Comparison of ENCODE assay signal across 21 cellular contexts in the genomic region with DNA sequence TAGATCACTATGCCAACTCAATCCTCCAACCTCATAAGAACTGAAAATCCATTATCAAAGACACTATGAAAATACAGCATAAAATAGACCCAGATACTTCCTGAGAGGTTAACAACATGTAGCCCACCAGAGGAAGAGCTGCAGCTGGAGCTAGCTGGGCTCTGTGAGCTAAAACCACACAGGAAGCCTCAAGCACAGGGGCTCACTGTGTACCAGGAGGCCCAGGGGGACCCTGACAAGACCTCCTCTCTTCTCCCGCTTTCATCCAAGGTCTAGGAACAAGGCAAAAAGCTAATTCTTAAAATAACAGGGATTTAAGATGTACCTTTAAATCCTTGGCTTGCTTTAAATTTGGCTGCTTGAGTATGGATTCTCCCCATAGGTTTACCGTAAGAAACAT. TPM values are rescaled to one million over a fixed set of nuclear protein-coding genes. Genes with fewer than 3 reads are reported as not detected.
A peak's percentile ranks its signal among the peaks of the same experiment; 100 is the strongest.
DNase-seq lines count a peak whose midpoint lies in the region; ATAC-seq and TF ChIP-seq lines count a peak whose summit lies in the region.
"Had no signal": no experiment of that assay in that cellular context is flagged by ENCODE, and none has a peak within 500 bp of the region (broad histone marks: within the 10 kb centered on the region; RNA-seq: fewer than 3 reads in every experiment).

No MANE protein-coding gene starts in this region.

- POLR2A ChIA-PET in activated naive CD8-positive, alpha-beta T cell treated with anti-CD3 and anti-CD28 coated beads, Interleukin-2, amount 10 ng/mL, durations not matched to agents 7 days and 5 days (lab: Charles Lee), result interaction anchor here (0.6 to 3.5 kb wide), 17 partner anchors 152 to 808 kb away, joined by 3 to 57 read pairs (median 5); a partner anchor contains a TSS

- H3K36me3 ChIP-seq in DOHH2 (ENCODE audit: control insufficient read depth, low read length), result peaks cover 19% of the 10 kb centered on the region
- no peaks in the 10 kb centered on the region for H3K36me3 ChIP-seq in smooth muscle cell (ENCODE audit: low read depth)

- H3K36me3 Mint-ChIP-seq in activated naive CD8-positive, alpha-beta T cell treated with anti-CD3 and anti-CD28 coated beads, Interleukin-2, amount 10 ng/mL, durations not matched to agents 7 days and 5 days, result peaks cover 46% of the 10 kb centered on the region

- H3K9me2 ChIP-seq in DOHH2 (replicated peaks; ENCODE audit: control insufficient read depth, low read length), result no peaks in the 10 kb centered on the region

- TF ChIP-seq CTCF in DOHH2 (IDR thresholded peaks at IDR 0.05; ENCODE audit: low read depth, low read length, poor library complexity, severe bottlenecking) (no peak), NB4 (IDR thresholded peaks at IDR 0.05; ENCODE audit: low read depth, low read length) (no peak), smooth muscle cell (IDR thresholded peaks at IDR 0.05; ENCODE audit: borderline replicate concordance, insufficient read depth, poor library complexity, severe bottlenecking) (no peak), omental fat pad (IDR thresholded peaks at IDR 0.05) (no peak)

- H3K27me3 ChIP-seq in DOHH2 (ENCODE audit: control insufficient read depth, low read length), result no peaks in the 10 kb centered on the region
- H3K27me3 ChIP-seq in smooth muscle cell (ENCODE audit: low read depth), result no peaks in the 10 kb centered on the region

- no peak overlapping the region for H3K9ac ChIP-seq in smooth muscle cell (ENCODE audit: low read depth)
- H3K9ac ChIP-seq: KMS-11 had no signal

- peak overlapping the region; percentile 37 for H3K4me3 ChIP-seq in DOHH2 (ENCODE audit: low read length)
- H3K4me3 ChIP-seq in NB4 (ENCODE audit: low read depth, low read length), result no peak overlapping the region
- no peak overlapping the region for H3K4me3 ChIP-seq in smooth muscle cell
- H3K4me3 ChIP-seq: dorsolateral prefrontal cortex had no signal

- H3K9me3 ChIP-seq in DOHH2 (ENCODE audit: control insufficient read depth, insufficient read depth, low read length) (peaks cover 24% of the 10 kb centered on the region), smooth muscle cell (replicated peaks; ENCODE audit: low read depth) (no peaks in the 10 kb centered on the region)
- H3K9me3 ChIP-seq: Caco-2 had no signal

- no peaks in the 10 kb centered on the region for H3K79me2 ChIP-seq in DOHH2 (ENCODE audit: control insufficient read depth, low read length)
- H3K79me2 ChIP-seq in smooth muscle cell (ENCODE audit: low read depth), result no peaks in the 10 kb centered on the region

- DNase-seq in NB4 (ENCODE audit: low read depth) (peak; percentile 55), smooth muscle cell (lab: John Stamatoyannopoulos, UW; ENCODE audit: unreplicated experiment) (no peak), SW480 (ENCODE audit: low spot score) (no peak), omental fat pad (ENCODE audit: low spot score) (no peak), AG20443 (ENCODE audit: low spot score) (no peak)
- DNase-seq in activated naive CD8-positive, alpha-beta T cell treated with anti-CD3 and anti-CD28 coated beads, Interleukin-2, amount 10 ng/mL, durations not matched to agents 7 days and 5 days, result peak; percentile 59
- DNase-seq: activated CD4-positive, alpha-beta T cell treated with anti-CD3 and anti-CD28 coated beads for 48 hours; Caco-2; dorsolateral prefrontal cortex; HFFc6; NCI-H2171; nucleus accumbens; RPMI8226; stimulated activated CD4-positive, alpha-beta T cell treated with anti-CD3 and anti-CD28 coated beads, Interleukin-2, amount 100 ng/mL, for 24 hours; substantia nigra had no signal

- H2AFZ ChIP-seq in smooth muscle cell (ENCODE audit: low read depth), result peak overlapping the region; percentile 66

- H3K27me3 Mint-ChIP-seq in activated naive CD8-positive, alpha-beta T cell treated with anti-CD3 and anti-CD28 coated beads, Interleukin-2, amount 10 ng/mL, durations not matched to agents 7 days and 5 days, result no peaks in the 10 kb centered on the region

- TF ChIP-seq POLR2A in NB4 (IDR thresholded peaks at IDR 0.05; ENCODE audit: extremely low read depth, insufficient read length), result no peak

- H3K9me3 Mint-ChIP-seq in activated naive CD8-positive, alpha-beta T cell treated with anti-CD3 and anti-CD28 coated beads, Interleukin-2, amount 10 ng/mL, durations not matched to agents 7 days and 5 days, result no peaks in the 10 kb centered on the region
- H3K9me3 Mint-ChIP-seq: HFFc6 had no signal

- ATAC-seq in activated naive CD8-positive, alpha-beta T cell treated with anti-CD3 and anti-CD28 coated beads, Interleukin-2, amount 10 ng/mL, durations not matched to agents 7 days and 5 days (ENCODE audit: low read depth), result peak; percentile 49
- ATAC-seq in omental fat pad (ENCODE audit: low FRiP score) (no peak), HG03108 (IDR thresholded peaks at IDR 0.05; ENCODE audit: unreplicated experiment) (no peak)
- ATAC-seq: esophagus mucosa, left lobe of liver, sciatic nerve had no signal

- peaks cover 47% of the 10 kb centered on the region for H3K4me1 Mint-ChIP-seq in activated naive CD8-positive, alpha-beta T cell treated with anti-CD3 and anti-CD28 coated beads, Interleukin-2, amount 10 ng/mL, durations not matched to agents 7 days and 5 days

- H3K27ac ChIP-seq in DOHH2 (ENCODE audit: low read depth, low read length) (peak overlapping the region; percentile 75), smooth muscle cell (ENCODE audit: low read depth) (no peak overlapping the region)
- H3K27ac ChIP-seq: dorsolateral prefrontal cortex, KMS-11 had no signal

- H3K4me3 Mint-ChIP-seq in activated naive CD8-positive, alpha-beta T cell treated with anti-CD3 and anti-CD28 coated beads, Interleukin-2, amount 10 ng/mL, durations not matched to agents 7 days and 5 days, result peak overlapping the region; percentile 85
- H3K4me3 Mint-ChIP-seq: HFFc6 had no signal

- 91% methylated on average over 2 of the region's 2 CpGs for WGBS in smooth muscle cell (ENCODE audit: low lambda C conversion rate)

- H3K4me1 ChIP-seq in DOHH2 (ENCODE audit: control insufficient read depth, low read length), result peaks cover 44% of the 10 kb centered on the region
- no peaks in the 10 kb centered on the region for H3K4me1 ChIP-seq in smooth muscle cell (ENCODE audit: low read depth)
- H3K4me1 ChIP-seq: Caco-2 had no signal

- H3F3A ChIP-seq in DOHH2 (ENCODE audit: control insufficient read depth, insufficient read depth) (0 out of 2 replicates have a peak, but pooled peaks cover 3% of the 10 kb centered on the region), smooth muscle cell (ENCODE audit: low read depth) (no peaks in the 10 kb centered on the region)

- peak overlapping the region; percentile 89 for H3K27ac Mint-ChIP-seq in activated naive CD8-positive, alpha-beta T cell treated with anti-CD3 and anti-CD28 coated beads, Interleukin-2, amount 10 ng/mL, durations not matched to agents 7 days and 5 days
- H3K27ac Mint-ChIP-seq: HFFc6 had no signal

- H4K20me1 ChIP-seq in DOHH2 (ENCODE audit: control insufficient read depth, insufficient read depth, low read depth, low read length) (no peaks in the 10 kb centered on the region), smooth muscle cell (ENCODE audit: low read depth) (no peaks in the 10 kb centered on the region)

- H3K4me2 ChIP-seq in DOHH2 (ENCODE audit: low read length) (peak overlapping the region; percentile 47), smooth muscle cell (no peak overlapping the region)
- H3K4me2 ChIP-seq: KMS-11 had no signal

RNA-seq across cellular contexts. Expression of a gene that starts 53.6 kb away (rescaled TPM):
- under 1 TPM; 0.79 to 0.89 TPM for total RNA-seq in activated naive CD8-positive, alpha-beta T cell treated with anti-CD3 and anti-CD28 coated beads, Interleukin-2, amount 10 ng/mL, durations not matched to agents 7 days and 5 days
- 0.49 and 0.58 TPM in 2 replicates for total RNA-seq in smooth muscle cell
- 0.13 TPM in 1 of 2 replicates, not detected in the other for polyA plus RNA-seq in smooth muscle cell
- total RNA-seq in omental fat pad, result not detected

RNA-seq across cellular contexts. Expression of a gene that starts 54.2 kb away (rescaled TPM):
- 10 to 100 TPM; 40.0 to 41.5 TPM for total RNA-seq in activated naive CD8-positive, alpha-beta T cell treated with anti-CD3 and anti-CD28 coated beads, Interleukin-2, amount 10 ng/mL, durations not matched to agents 7 days and 5 days
- total RNA-seq in smooth muscle cell (24.0 and 40.1 TPM in 2 replicates), omental fat pad (10 to 100 TPM in 1 of 4 donors, 1 to 10 TPM in 3; 4.9 to 12.6 (median 7.6) TPM)
- polyA plus RNA-seq in smooth muscle cell, result 62.2 and 68.4 TPM in 2 replicates

Comparison
In these comparisons a context has a peak if more than half of its experiments do, and no peak if none do; other contexts are left out.
1. DNase-seq: peak in NB4 (single experiment) and activated naive CD8-positive, alpha-beta T cell treated with anti-CD3 and anti-CD28 coated beads, Interleukin-2, amount 10 ng/mL, durations not matched to agents 7 days and 5 days (single experiment); none in smooth muscle cell (single experiment), SW480 (single experiment), omental fat pad (single experiment) and AG20443 (single experiment).